Comparison of ENCODE assay signal across 2 cellular contexts in the genomic region with DNA sequence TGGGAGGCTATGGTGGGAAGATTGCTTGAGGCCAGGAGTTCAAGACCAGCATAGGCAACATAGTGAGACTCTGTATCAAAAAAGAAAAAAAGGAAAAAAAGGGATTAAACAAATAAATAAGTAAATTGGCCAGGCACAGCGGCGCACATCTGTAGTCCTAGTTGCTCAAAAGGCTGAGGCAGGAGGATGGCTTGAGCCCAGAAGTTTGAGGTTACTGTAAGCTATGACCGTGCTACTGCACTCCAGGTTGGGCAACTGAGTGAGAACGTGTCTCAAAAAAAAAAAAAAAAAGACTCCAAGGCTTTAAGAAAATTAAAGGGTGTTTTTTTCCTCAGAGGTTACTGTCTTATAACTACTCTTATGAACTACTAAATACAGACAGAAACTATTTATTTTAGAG.
TF ChIP-seq lines count a peak whose summit lies in the region.

No MANE protein-coding gene starts in this region.

TF ChIP-seq in A549, 52 proteins besides CTCF, POLR2A, EP300 and RAD21 (continued from another document):
- TF ChIP-seq ATOH8 (CRISPR knock-in tag; IDR thresholded peaks at IDR 0.05; ENCODE audit: low read depth): no peak
- TF ChIP-seq EHMT2 (IDR thresholded peaks at IDR 0.05; ENCODE audit: low read depth): no peak
- TF ChIP-seq HOXA7 (CRISPR knock-in tag; IDR thresholded peaks at IDR 0.05): no peak
- no peak for TF ChIP-seq GATA3 (IDR thresholded peaks at IDR 0.05; ENCODE audit: borderline replicate concordance)
- TF ChIP-seq FOSB (CRISPR knock-in tag; IDR thresholded peaks at IDR 0.05): no peak
- TF ChIP-seq, protein P1, sequence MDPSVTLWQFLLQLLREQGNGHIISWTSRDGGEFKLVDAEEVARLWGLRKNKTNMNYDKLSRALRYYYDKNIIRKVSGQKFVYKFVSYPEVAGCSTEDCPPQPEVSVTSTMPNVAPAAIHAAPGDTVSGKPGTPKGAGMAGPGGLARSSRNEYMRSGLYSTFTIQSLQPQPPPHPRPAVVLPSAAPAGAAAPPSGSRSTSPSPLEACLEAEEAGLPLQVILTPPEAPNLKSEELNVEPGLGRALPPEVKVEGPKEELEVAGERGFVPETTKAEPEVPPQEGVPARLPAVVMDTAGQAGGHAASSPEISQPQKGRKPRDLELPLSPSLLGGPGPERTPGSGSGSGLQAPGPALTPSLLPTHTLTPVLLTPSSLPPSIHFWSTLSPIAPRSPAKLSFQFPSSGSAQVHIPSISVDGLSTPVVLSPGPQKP (IDR thresholded peaks at IDR 0.05; ENCODE audit: low read depth, low read length): no peak
- TF ChIP-seq HDAC2 (IDR thresholded peaks at IDR 0.05): no peak
- no peak for TF ChIP-seq REST (IDR thresholded peaks at IDR 0.05)
- TF ChIP-seq MAZ (IDR thresholded peaks at IDR 0.05; ENCODE audit: borderline replicate concordance, low read depth, low read length): no peak
- TF ChIP-seq NFE2L2 (conservative IDR thresholded peaks at IDR 0.05; ENCODE audit: low read length): no peak
- TF ChIP-seq, protein P2, sequence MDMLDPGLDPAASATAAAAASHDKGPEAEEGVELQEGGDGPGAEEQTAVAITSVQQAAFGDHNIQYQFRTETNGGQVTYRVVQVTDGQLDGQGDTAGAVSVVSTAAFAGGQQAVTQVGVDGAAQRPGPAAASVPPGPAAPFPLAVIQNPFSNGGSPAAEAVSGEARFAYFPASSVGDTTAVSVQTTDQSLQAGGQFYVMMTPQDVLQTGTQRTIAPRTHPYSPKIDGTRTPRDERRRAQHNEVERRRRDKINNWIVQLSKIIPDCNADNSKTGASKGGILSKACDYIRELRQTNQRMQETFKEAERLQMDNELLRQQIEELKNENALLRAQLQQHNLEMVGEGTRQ (IDR thresholded peaks at IDR 0.05): no peak
- TF ChIP-seq KDM1A (IDR thresholded peaks at IDR 0.05; ENCODE audit: low read depth): no peak
- no peak for TF ChIP-seq KDM5A (IDR thresholded peaks at IDR 0.05)
- no peak for TF ChIP-seq CHD2 (IDR thresholded peaks at IDR 0.05; ENCODE audit: low read length, partially characterized antibody)

TF ChIP-seq in SK-N-SH treated with all-trans-retinoic acid at 6 μM for 48 hours, 23 proteins besides CTCF, POLR2A, EP300 and RAD21 (continued from another document):
- TF ChIP-seq CSRNP3 (CRISPR knock-in tag; IDR thresholded peaks at IDR 0.05) (no peak), GLIS3 (CRISPR knock-in tag; IDR thresholded peaks at IDR 0.05) (no peak), ESRRG (CRISPR knock-in tag; IDR thresholded peaks at IDR 0.05) (no peak), BACH2 (CRISPR knock-in tag; IDR thresholded peaks at IDR 0.05; ENCODE audit: borderline replicate concordance) (no peak), SNAI2 (CRISPR knock-in tag; IDR thresholded peaks at IDR 0.05) (no peak), ISL1 (CRISPR knock-in tag; IDR thresholded peaks at IDR 0.05) (no peak)
TF ChIP-seq in SK-N-SH treated with all-trans-retinoic acid at 6 μM for 48 hours: peak in this region for 0.
